ENCODE assay signal across 1 cellular context in genomic region chr17:63840591-63841349, GRCh38.
A peak's percentile ranks its signal among the peaks of the same experiment; 100 is the strongest.
TF ChIP-seq lines count a peak whose summit lies in the region.

No MANE protein-coding gene starts in this region.

TF ChIP-seq in HepG2, 621 proteins besides CTCF, POLR2A, EP300 and RAD21 (continued from another document):
- TF ChIP-seq HIVEP1 (CRISPR knock-in tag; IDR thresholded peaks at IDR 0.05) (0 out of 2 replicates have a peak, but pooled peaks have one; percentile 46), RBM39 (IDR thresholded peaks at IDR 0.05; ENCODE audit: low read depth, low read length, poor library complexity, severe bottlenecking) (peak; percentile 1), ZSCAN31 (CRISPR knock-in tag; IDR thresholded peaks at IDR 0.05; ENCODE audit: low read depth) (peak; percentile 70; the same call in 1 of the 2 replicates), ZNF761 (CRISPR knock-in tag; conservative IDR thresholded peaks at IDR 0.05) (0 out of 2 replicates have a peak, but pooled peaks have one; percentile 38), ZNF724P (CRISPR knock-in tag; IDR thresholded peaks at IDR 0.05; ENCODE audit: borderline replicate concordance) (peak; percentile 50; the same call in 1 of the 2 replicates), CCDC6 (CRISPR knock-in tag; IDR thresholded peaks at IDR 0.05) (0 out of 2 replicates have a peak, but pooled peaks have one; percentile 21), ARNT2 (CRISPR knock-in tag; IDR thresholded peaks at IDR 0.05; ENCODE audit: low read depth) (peak; percentile 46; the same call in 1 of the 2 replicates), ZNF788 (CRISPR knock-in tag; IDR thresholded peaks at IDR 0.05; ENCODE audit: borderline replicate concordance) (peak; percentile 60; the same call in 1 of the 2 replicates), ZBTB38 (CRISPR knock-in tag; IDR thresholded peaks at IDR 0.05) (0 out of 2 replicates have a peak, but pooled peaks have one; percentile 64), POGZ (CRISPR knock-in tag; IDR thresholded peaks at IDR 0.05) (peak; percentile 30; the same call in 1 of the 2 replicates), NAIF1 (CRISPR knock-in tag; IDR thresholded peaks at IDR 0.05; ENCODE audit: borderline replicate concordance) (0 out of 2 replicates have a peak, but pooled peaks have one; percentile 23), ZNF878 (CRISPR knock-in tag; IDR thresholded peaks at IDR 0.05) (no peak), KAT7 (CRISPR knock-in tag; IDR thresholded peaks at IDR 0.05; ENCODE audit: borderline replicate concordance) (no peak), DPF2 (CRISPR knock-in tag; IDR thresholded peaks at IDR 0.05; ENCODE audit: borderline replicate concordance, low read depth) (no peak), ZNF563 (CRISPR knock-in tag; IDR thresholded peaks at IDR 0.05) (peak; percentile 44; the same call in 1 of the 2 replicates), ZFP82 (CRISPR knock-in tag; IDR thresholded peaks at IDR 0.05; ENCODE audit: borderline replicate concordance) (peak; percentile 12; the same call in 1 of the 2 replicates), KLF16 (CRISPR knock-in tag; IDR thresholded peaks at IDR 0.05) (no peak), ZNF737 (CRISPR knock-in tag; IDR thresholded peaks at IDR 0.05; ENCODE audit: borderline replicate concordance) (0 out of 2 replicates have a peak, but pooled peaks have one; percentile 25), ZNF260 (CRISPR knock-in tag; IDR thresholded peaks at IDR 0.05; ENCODE audit: borderline replicate concordance, low read depth) (peak; percentile 8; the same call in 1 of the 2 replicates), SIN3B (IDR thresholded peaks at IDR 0.05; ENCODE audit: low read length) (no peak), SIN3A (IDR thresholded peaks at IDR 0.05; ENCODE audit: borderline replicate concordance, low read depth, low read length) (0 out of 2 replicates have a peak, but pooled peaks have one; percentile 8), SALL1 (CRISPR knock-in tag; IDR thresholded peaks at IDR 0.05) (no peak), ZNF546 (CRISPR knock-in tag; conservative IDR thresholded peaks at IDR 0.05) (0 out of 2 replicates have a peak, but pooled peaks have one; percentile 41), ZNF138 (CRISPR knock-in tag; IDR thresholded peaks at IDR 0.05; ENCODE audit: low read depth) (peak; percentile 34; the same call in 1 of the 2 replicates), ZNF770 (CRISPR knock-in tag; IDR thresholded peaks at IDR 0.05) (0 out of 2 replicates have a peak, but pooled peaks have one; percentile 9), RBAK (CRISPR knock-in tag; IDR thresholded peaks at IDR 0.05) (no peak)
- TF ChIP-seq, protein P1, sequence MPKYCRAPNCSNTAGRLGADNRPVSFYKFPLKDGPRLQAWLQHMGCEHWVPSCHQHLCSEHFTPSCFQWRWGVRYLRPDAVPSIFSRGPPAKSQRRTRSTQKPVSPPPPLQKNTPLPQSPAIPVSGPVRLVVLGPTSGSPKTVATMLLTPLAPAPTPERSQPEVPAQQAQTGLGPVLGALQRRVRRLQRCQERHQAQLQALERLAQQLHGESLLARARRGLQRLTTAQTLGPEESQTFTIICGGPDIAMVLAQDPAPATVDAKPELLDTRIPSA (CRISPR knock-in tag; IDR thresholded peaks at IDR 0.05; ENCODE audit: borderline replicate concordance) = no peak
- TF ChIP-seq, protein P2, sequence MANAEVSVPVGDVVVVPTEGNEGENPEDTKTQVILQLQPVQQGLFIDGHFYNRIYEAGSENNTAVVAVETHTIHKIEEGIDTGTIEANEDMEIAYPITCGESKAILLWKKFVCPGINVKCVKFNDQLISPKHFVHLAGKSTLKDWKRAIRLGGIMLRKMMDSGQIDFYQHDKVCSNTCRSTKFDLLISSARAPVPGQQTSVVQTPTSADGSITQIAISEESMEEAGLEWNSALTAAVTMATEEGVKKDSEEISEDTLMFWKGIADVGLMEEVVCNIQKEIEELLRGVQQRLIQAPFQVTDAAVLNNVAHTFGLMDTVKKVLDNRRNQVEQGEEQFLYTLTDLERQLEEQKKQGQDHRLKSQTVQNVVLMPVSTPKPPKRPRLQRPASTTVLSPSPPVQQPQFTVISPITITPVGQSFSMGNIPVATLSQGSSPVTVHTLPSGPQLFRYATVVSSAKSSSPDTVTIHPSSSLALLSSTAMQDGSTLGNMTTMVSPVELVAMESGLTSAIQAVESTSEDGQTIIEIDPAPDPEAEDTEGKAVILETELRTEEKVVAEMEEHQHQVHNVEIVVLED (CRISPR knock-in tag; IDR thresholded peaks at IDR 0.05; ENCODE audit: borderline replicate concordance) = no peak
- TF ChIP-seq, protein P3, sequence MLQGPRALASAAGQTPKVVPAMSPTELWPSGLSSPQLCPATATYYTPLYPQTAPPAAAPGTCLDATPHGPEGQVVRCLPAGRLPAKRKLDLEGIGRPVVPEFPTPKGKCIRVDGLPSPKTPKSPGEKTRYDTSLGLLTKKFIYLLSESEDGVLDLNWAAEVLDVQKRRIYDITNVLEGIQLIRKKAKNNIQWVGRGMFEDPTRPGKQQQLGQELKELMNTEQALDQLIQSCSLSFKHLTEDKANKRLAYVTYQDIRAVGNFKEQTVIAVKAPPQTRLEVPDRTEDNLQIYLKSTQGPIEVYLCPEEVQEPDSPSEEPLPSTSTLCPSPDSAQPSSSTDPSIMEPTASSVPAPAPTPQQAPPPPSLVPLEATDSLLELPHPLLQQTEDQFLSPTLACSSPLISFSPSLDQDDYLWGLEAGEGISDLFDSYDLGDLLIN (CRISPR knock-in tag; IDR thresholded peaks at IDR 0.05; ENCODE audit: borderline replicate concordance) = no peak
- TF ChIP-seq, protein P4, sequence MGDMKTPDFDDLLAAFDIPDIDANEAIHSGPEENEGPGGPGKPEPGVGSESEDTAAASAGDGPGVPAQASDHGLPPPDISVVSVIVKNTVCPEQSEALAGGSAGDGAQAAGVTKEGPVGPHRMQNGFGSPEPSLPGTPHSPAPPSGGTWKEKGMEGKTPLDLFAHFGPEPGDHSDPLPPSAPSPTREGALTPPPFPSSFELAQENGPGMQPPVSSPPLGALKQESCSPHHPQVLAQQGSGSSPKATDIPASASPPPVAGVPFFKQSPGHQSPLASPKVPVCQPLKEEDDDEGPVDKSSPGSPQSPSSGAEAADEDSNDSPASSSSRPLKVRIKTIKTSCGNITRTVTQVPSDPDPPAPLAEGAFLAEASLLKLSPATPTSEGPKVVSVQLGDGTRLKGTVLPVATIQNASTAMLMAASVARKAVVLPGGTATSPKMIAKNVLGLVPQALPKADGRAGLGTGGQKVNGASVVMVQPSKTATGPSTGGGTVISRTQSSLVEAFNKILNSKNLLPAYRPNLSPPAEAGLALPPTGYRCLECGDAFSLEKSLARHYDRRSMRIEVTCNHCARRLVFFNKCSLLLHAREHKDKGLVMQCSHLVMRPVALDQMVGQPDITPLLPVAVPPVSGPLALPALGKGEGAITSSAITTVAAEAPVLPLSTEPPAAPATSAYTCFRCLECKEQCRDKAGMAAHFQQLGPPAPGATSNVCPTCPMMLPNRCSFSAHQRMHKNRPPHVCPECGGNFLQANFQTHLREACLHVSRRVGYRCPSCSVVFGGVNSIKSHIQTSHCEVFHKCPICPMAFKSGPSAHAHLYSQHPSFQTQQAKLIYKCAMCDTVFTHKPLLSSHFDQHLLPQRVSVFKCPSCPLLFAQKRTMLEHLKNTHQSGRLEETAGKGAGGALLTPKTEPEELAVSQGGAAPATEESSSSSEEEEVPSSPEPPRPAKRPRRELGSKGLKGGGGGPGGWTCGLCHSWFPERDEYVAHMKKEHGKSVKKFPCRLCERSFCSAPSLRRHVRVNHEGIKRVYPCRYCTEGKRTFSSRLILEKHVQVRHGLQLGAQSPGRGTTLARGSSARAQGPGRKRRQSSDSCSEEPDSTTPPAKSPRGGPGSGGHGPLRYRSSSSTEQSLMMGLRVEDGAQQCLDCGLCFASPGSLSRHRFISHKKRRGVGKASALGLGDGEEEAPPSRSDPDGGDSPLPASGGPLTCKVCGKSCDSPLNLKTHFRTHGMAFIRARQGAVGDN (CRISPR knock-in tag; IDR thresholded peaks at IDR 0.05) = peak; percentile 69
TF ChIP-seq in HepG2: peak in this region for 56.
